Comparison of ENCODE assay signal across 8 cellular contexts in genomic region chr10:92239600-92240288, GRCh38.
DNase-seq lines count a peak whose midpoint lies in the region; ATAC-seq and TF ChIP-seq lines count a peak whose summit lies in the region.

No MANE protein-coding gene starts in this region.

- in situ Hi-C loops in GM13977 (cut with MboI; ENCODE audit: low pct_unique_long_range_greater_than_20kb, low sequenced_read_pairs, unreplicated experiment): no loop called here
- in situ Hi-C loops in brain microvascular endothelial cell (cut with HindIII; ENCODE audit: low pct_ligation_motif_present, low sequenced_read_pairs): no loop called here

- no peaks in the 10 kb centered on the region for H3K27me3 ChIP-seq in brain microvascular endothelial cell (replicated peaks)
- peaks cover 52% of the 10 kb centered on the region for H3K27me3 ChIP-seq in iPS-20b (ENCODE audit: insufficient read depth, low read length)

- H3K36me3 ChIP-seq in brain microvascular endothelial cell (replicated peaks): no peaks in the 10 kb centered on the region
- H3K36me3 ChIP-seq in iPS-20b (ENCODE audit: insufficient read depth, low read depth, low read length): no peaks in the 10 kb centered on the region

- H3K27ac ChIP-seq in brain microvascular endothelial cell: peak overlapping the region; percentile 61
- H3K27ac ChIP-seq in iPS-20b (ENCODE audit: low read length): no peak overlapping the region

- peaks cover 20% of the 10 kb centered on the region for H3K27me3 Mint-ChIP-seq in T-helper 1 cell treated with Interleukin-12 subunit alpha and Interleukin-12 subunit beta and Interleukin-4 antibody, amounts not matched to agents 30 μg/mL and 1 μg/mL, for 36 hours (ENCODE audit: low read depth)

- DNase-seq in GM13977 (ENCODE audit: low spot score) (peak; percentile 64), brain microvascular endothelial cell (peak; percentile 13), skeletal muscle cell (ENCODE audit: low read depth) (no peak), NCI-H345 (lab: John Stamatoyannopoulos, UW) (no peak), NCI-H2107 treated with DMSO at 0.1 percent for 48 hours (lab: John Stamatoyannopoulos, UW; ENCODE audit: unreplicated experiment) (no peak)

- peak overlapping the region; percentile 66 for H3K4me3 ChIP-seq in brain microvascular endothelial cell (ENCODE audit: low read depth, low read length)
- H3K4me3 ChIP-seq in iPS-20b (ENCODE audit: low read length): peak overlapping the region; percentile 81
- H3K4me3 ChIP-seq in skeletal muscle cell (ENCODE audit: low read depth, low read length): peak overlapping the region; percentile 69

- peaks cover 19% of the 10 kb centered on the region for H3K36me3 Mint-ChIP-seq in T-helper 1 cell treated with Interleukin-12 subunit alpha and Interleukin-12 subunit beta and Interleukin-4 antibody, amounts not matched to agents 30 μg/mL and 1 μg/mL, for 36 hours (ENCODE audit: low read depth)

- peak overlapping the region; percentile 42; the same call in 1 of the 2 replicates for H3K9ac ChIP-seq in iPS-20b (ENCODE audit: low read depth, low read length)

- peak; percentile 15 for TF ChIP-seq CTCF in GM13977 (IDR thresholded peaks at IDR 0.05; ENCODE audit: extremely low read depth, insufficient read depth, missing control alignments)
- no peak for TF ChIP-seq CTCF in brain microvascular endothelial cell (IDR thresholded peaks at IDR 0.05; ENCODE audit: low read depth, low read length, missing control alignments)

- H3K4me1 Mint-ChIP-seq in T-helper 1 cell treated with Interleukin-12 subunit alpha and Interleukin-12 subunit beta and Interleukin-4 antibody, amounts not matched to agents 30 μg/mL and 1 μg/mL, for 36 hours (ENCODE audit: low read depth): peaks cover 35% of the 10 kb centered on the region

- no peaks in the 10 kb centered on the region for H3K9me3 Mint-ChIP-seq in T-helper 1 cell treated with Interleukin-12 subunit alpha and Interleukin-12 subunit beta and Interleukin-4 antibody, amounts not matched to agents 30 μg/mL and 1 μg/mL, for 36 hours

- ATAC-seq in HG03066 (IDR thresholded peaks at IDR 0.05; ENCODE audit: low read depth, unreplicated experiment): peak; percentile 38

- peak overlapping the region; percentile 90 for H3K4me3 Mint-ChIP-seq in T-helper 1 cell treated with Interleukin-12 subunit alpha and Interleukin-12 subunit beta and Interleukin-4 antibody, amounts not matched to agents 30 μg/mL and 1 μg/mL, for 36 hours

- H3K4me1 ChIP-seq in iPS-20b (ENCODE audit: insufficient read depth, low read length): peaks cover 11% of the 10 kb centered on the region; the same call in 1 of the 2 replicates

- H3K27ac Mint-ChIP-seq in T-helper 1 cell treated with Interleukin-12 subunit alpha and Interleukin-12 subunit beta and Interleukin-4 antibody, amounts not matched to agents 30 μg/mL and 1 μg/mL, for 36 hours: peak overlapping the region; percentile 78

- no peaks in the 10 kb centered on the region for H3K9me3 ChIP-seq in iPS-20b (ENCODE audit: insufficient read depth, low read depth, low read length)

Comparison
In these comparisons a context has a peak if more than half of its experiments do, and no peak if none do; other contexts are left out.
1. DNase-seq: peak in GM13977 (single experiment) and brain microvascular endothelial cell (single experiment); none in skeletal muscle cell (single experiment), NCI-H345 (single experiment) and NCI-H2107 treated with DMSO at 0.1 percent for 48 hours (single experiment).
2. Peak in every context shown above with its lines, with median percentiles within 50 percentile points of each other: H3K4me3 ChIP-seq.